12 cellular contexts compared by ENCODE assay signal in genomic region chr11:47305734-47306483, GRCh38. TPM values are rescaled to one million over a fixed set of nuclear protein-coding genes. Genes with fewer than 3 reads are reported as not detected.
A peak's percentile ranks its signal among the peaks of the same experiment; 100 is the strongest.
DNase-seq lines count a peak whose midpoint lies in the region; ATAC-seq and TF ChIP-seq lines count a peak whose summit lies in the region.
"Had no signal": no experiment of that assay in that cellular context is flagged by ENCODE, and none has a peak within 500 bp of the region (broad histone marks: within the 10 kb centered on the region; RNA-seq: fewer than 3 reads in every experiment).

No MANE protein-coding gene starts in this region.

- CTCF ChIA-PET in WTC11 (lab: Charles Lee): interaction anchor here (1.1 to 1.8 kb wide), 2 partner anchors 49 kb away, joined by 3 to 7 read pairs; no protein-coding TSS in a partner anchor

- TF ChIP-seq CTCF in chondrocyte (IDR thresholded peaks at IDR 0.05) (no peak), testis (IDR thresholded peaks at IDR 0.05) (no peak), mucosa of descending colon (IDR thresholded peaks at IDR 0.05) (no peak), WTC11 (IDR thresholded peaks at IDR 0.05) (no peak)

- H3K4me3 ChIP-seq in testis (no peak overlapping the region), mucosa of descending colon (no peak overlapping the region)

- H3K36me3 ChIP-seq in testis (ENCODE audit: low read depth, missing control alignments): no peaks in the 10 kb centered on the region
- peaks cover 8% of the 10 kb centered on the region for H3K36me3 ChIP-seq in mucosa of descending colon (ENCODE audit: low read depth)

- DNase-seq in NCI-H524 treated with DMSO at 0.1 percent for 48 hours (lab: John Stamatoyannopoulos, UW): peak; percentile 86
- no peak for DNase-seq in chondrocyte (ENCODE audit: low spot score)
- DNase-seq in kidney tubule cell (ENCODE audit: low spot score): peak; percentile 76
- DNase-seq in testis: peak; percentile 14
- DNase-seq in mucosa of descending colon: no peak
- no peak for DNase-seq in stimulated activated naive CD4-positive, alpha-beta T cell treated with Interleukin-2 at 50 U/mL for 16 hours (lab: John Stamatoyannopoulos, UW)
- DNase-seq in WTC11 (ENCODE audit: low spot score): no peak
- DNase-seq: activated CD4-positive, alpha-beta T cell treated with anti-CD3 and anti-CD28 coated beads, Interleukin-2, amount 50 U/mL, for 4 hours; activated naive CD4-positive, alpha-beta T cell treated with anti-CD3 and anti-CD28 coated beads, Interleukin-2, amount 50 U/mL, for 16 hours; DMS53; effector memory CD8-positive, alpha-beta T cell; NCI-H748 treated with DMSO at 0.1 percent for 48 hours had no signal

- peaks cover 15% of the 10 kb centered on the region for H3K9me3 Mint-ChIP-seq in chondrocyte (ENCODE audit: low read depth)
- H3K9me3 Mint-ChIP-seq in WTC11: peaks cover 11% of the 10 kb centered on the region

- POLR2A ChIA-PET in WTC11 (lab: Charles Lee): interaction anchor here (1.3 kb wide), 1 partner anchor 46 kb away, joined by 3 read pairs; no protein-coding TSS in a partner anchor

- TF ChIP-seq POLR2A in testis (IDR thresholded peaks at IDR 0.05): no peak

- ATAC-seq in mucosa of descending colon (no peak), WTC11 (no peak)
- ATAC-seq: effector memory CD8-positive, alpha-beta T cell had no signal

- no peaks in the 10 kb centered on the region for H3K4me1 ChIP-seq in testis
- H3K4me1 ChIP-seq in mucosa of descending colon (ENCODE audit: low read depth): no peaks in the 10 kb centered on the region

- no peaks in the 10 kb centered on the region for H3K27me3 ChIP-seq in testis

- H3K27me3 Mint-ChIP-seq in chondrocyte (ENCODE audit: low read depth) (no peaks in the 10 kb centered on the region), WTC11 (ENCODE audit: low read depth) (no peaks in the 10 kb centered on the region)
- H3K27me3 Mint-ChIP-seq: effector memory CD8-positive, alpha-beta T cell had no signal

- H3K4me1 Mint-ChIP-seq in chondrocyte (ENCODE audit: low read depth): peaks cover 17% of the 10 kb centered on the region
- no peaks in the 10 kb centered on the region for H3K4me1 Mint-ChIP-seq in WTC11

- intact Hi-C loops in testis (cut with DNase I; ENCODE audit: low total_unique reads) (no loop called here), mucosa of descending colon (cut with DNase I, micrococcal nuclease) (no loop called here)

- peak overlapping the region; percentile 17 for H3K27ac Mint-ChIP-seq in chondrocyte (ENCODE audit: unreplicated experiment)
- no peak overlapping the region for H3K27ac Mint-ChIP-seq in WTC11

- no peak overlapping the region for H3K27ac ChIP-seq in testis

- H3K9me3 ChIP-seq in testis (no peaks in the 10 kb centered on the region), mucosa of descending colon (peaks cover 3% of the 10 kb centered on the region)

- H3K36me3 Mint-ChIP-seq in chondrocyte (ENCODE audit: low read depth): peaks cover 40% of the 10 kb centered on the region
- H3K36me3 Mint-ChIP-seq in WTC11: peaks cover 55% of the 10 kb centered on the region

- H3K4me3 Mint-ChIP-seq in chondrocyte (ENCODE audit: unreplicated experiment) (no peak overlapping the region), WTC11 (no peak overlapping the region)
- H3K4me3 Mint-ChIP-seq: effector memory CD8-positive, alpha-beta T cell had no signal

- 77 to 100% methylated on average over 1 to 3 of the region's 3 CpGs for WGBS in testis, 2 donors

TF ChIP-seq in WTC11, 78 proteins besides CTCF, POLR2A, EP300 and RAD21:
- no peak for TF ChIP-seq EMX1 (CRISPR knock-in tag; IDR thresholded peaks at IDR 0.05)
- TF ChIP-seq MYBL2 (CRISPR knock-in tag; IDR thresholded peaks at IDR 0.05): no peak
- no peak for TF ChIP-seq RORB (CRISPR knock-in tag; IDR thresholded peaks at IDR 0.05)
- no peak for TF ChIP-seq NR2C2 (CRISPR knock-in tag; IDR thresholded peaks at IDR 0.05)
- TF ChIP-seq HMGXB4 (CRISPR knock-in tag; IDR thresholded peaks at IDR 0.05): no peak
- no peak for TF ChIP-seq E2F4 (CRISPR knock-in tag; IDR thresholded peaks at IDR 0.05; ENCODE audit: borderline replicate concordance, low read depth)
TF ChIP-seq in WTC11: peak in this region for 0.

RNA-seq across cellular contexts. Expression of gene MADD, which starts 36.0 kb away (rescaled TPM):
- total RNA-seq in chondrocyte (28.3 to 32.1 TPM (median 29.6 TPM) in 3 replicates), testis (100 to 1,000 TPM; 103 to 118 TPM), mucosa of descending colon (10 to 100 TPM; 45.0 to 69.6 (median 67.3) TPM), WTC11 (2021) (39.4 to 47.5 TPM (median 40.6 TPM) in 3 replicates)
- 87.8 TPM for polyA plus RNA-seq in testis (ENCODE audit: insufficient read depth, low read depth, low replicate concordance)

RNA-seq across cellular contexts. Expression of gene MYBPC3, which starts 46.6 kb away (rescaled TPM):
- total RNA-seq in chondrocyte (not detected in 3 replicates), testis (under 1 TPM; 0.68 to 0.79 TPM), mucosa of descending colon (1 to 10 TPM in 1 of 3 donors, under 1 TPM in 2; 0.06 to 1.1 (median 0.09) TPM), WTC11 (2021) (0.07 TPM in 2 of 3 replicates, not detected in the other)
- 1.7 TPM for polyA plus RNA-seq in testis (ENCODE audit: insufficient read depth, low read depth, low replicate concordance)

RNA-seq across cellular contexts. Expression of gene NR1H3, which starts 48.1 kb away (rescaled TPM):
- 3.2 to 7.0 TPM (median 4.8 TPM) in 3 replicates for total RNA-seq in chondrocyte
- 10 to 100 TPM; 29.4 to 38.2 TPM for total RNA-seq in testis
- 83.4 TPM for polyA plus RNA-seq in testis (ENCODE audit: insufficient read depth, low read depth, low replicate concordance)
- 10 to 100 TPM; 49.1 to 73.5 (median 50.6) TPM for total RNA-seq in mucosa of descending colon
- 26.3 to 31.1 TPM (median 29.9 TPM) in 3 replicates for total RNA-seq in WTC11 (2021)

RNA-seq across cellular contexts. Expression of gene ACP2, which starts 57.3 kb away (rescaled TPM):
- total RNA-seq in chondrocyte: 35.3 to 54.5 TPM (median 36.1 TPM) in 3 replicates
- total RNA-seq in testis: 10 to 100 TPM; 61.3 to 63.7 TPM
- polyA plus RNA-seq in testis (ENCODE audit: insufficient read depth, low read depth, low replicate concordance): 40.3 TPM
- total RNA-seq in mucosa of descending colon: 10 to 100 TPM; 42.6 to 53.8 (median 51.1) TPM
- 18.7 to 19.6 TPM (median 19.2 TPM) in 3 replicates for total RNA-seq in WTC11 (2021)

Comparison
In these comparisons a context has a peak if more than half of its experiments do, and no peak if none do; other contexts are left out.
1. DNase-seq: peak in NCI-H524 treated with DMSO at 0.1 percent for 48 hours (single experiment), kidney tubule cell (single experiment) and testis (single experiment); none in chondrocyte (single experiment), mucosa of descending colon (0 of 3), stimulated activated naive CD4-positive, alpha-beta T cell treated with Interleukin-2 at 50 U/mL for 16 hours (single experiment) and WTC11 (single experiment).